ENCODE assay signal across 11 cellular contexts in genomic region chr5:40484495-40484894, GRCh38.
DNase-seq lines count a peak whose midpoint lies in the region; ATAC-seq lines count a peak whose summit lies in the region.
"Had no signal": no experiment of that assay in that cellular context is flagged by ENCODE, and none has a peak within 500 bp of the region (broad histone marks: within the 10 kb centered on the region; RNA-seq: fewer than 3 reads in every experiment).

No MANE protein-coding gene starts in this region.

- DNase-seq in SKM-1 treated with dmso at 0.1 percent for 144 hours (lab: John Stamatoyannopoulos, UW; ENCODE audit: unreplicated experiment): peak; percentile 9
- no peak for DNase-seq in DMS53 (lab: John Stamatoyannopoulos, UW)
- no peak for DNase-seq in NCI-H2227 treated with DMSO at 0.1 percent for 48 hours (lab: John Stamatoyannopoulos, UW)
- DNase-seq in anterior cingulate cortex (lab: John Stamatoyannopoulos, UW): no peak
- DNase-seq in activated CD4-positive, alpha-beta T cell treated with anti-CD3 and anti-CD28 coated beads for 1 hour: no peak
- DNase-seq: DND-41, foreskin keratinocyte, NCI-H526 had no signal

- ATAC-seq in GM18498 (IDR thresholded peaks at IDR 0.05; ENCODE audit: unreplicated experiment): peak; percentile 49
- ATAC-seq in GM21360 (IDR thresholded peaks at IDR 0.05; ENCODE audit: unreplicated experiment): peak; percentile 47
- peak; percentile 50 for ATAC-seq in HG03135 (IDR thresholded peaks at IDR 0.05; ENCODE audit: unreplicated experiment)
- ATAC-seq: foreskin keratinocyte had no signal
